12 cellular contexts compared by ENCODE assay signal in the genomic region with DNA sequence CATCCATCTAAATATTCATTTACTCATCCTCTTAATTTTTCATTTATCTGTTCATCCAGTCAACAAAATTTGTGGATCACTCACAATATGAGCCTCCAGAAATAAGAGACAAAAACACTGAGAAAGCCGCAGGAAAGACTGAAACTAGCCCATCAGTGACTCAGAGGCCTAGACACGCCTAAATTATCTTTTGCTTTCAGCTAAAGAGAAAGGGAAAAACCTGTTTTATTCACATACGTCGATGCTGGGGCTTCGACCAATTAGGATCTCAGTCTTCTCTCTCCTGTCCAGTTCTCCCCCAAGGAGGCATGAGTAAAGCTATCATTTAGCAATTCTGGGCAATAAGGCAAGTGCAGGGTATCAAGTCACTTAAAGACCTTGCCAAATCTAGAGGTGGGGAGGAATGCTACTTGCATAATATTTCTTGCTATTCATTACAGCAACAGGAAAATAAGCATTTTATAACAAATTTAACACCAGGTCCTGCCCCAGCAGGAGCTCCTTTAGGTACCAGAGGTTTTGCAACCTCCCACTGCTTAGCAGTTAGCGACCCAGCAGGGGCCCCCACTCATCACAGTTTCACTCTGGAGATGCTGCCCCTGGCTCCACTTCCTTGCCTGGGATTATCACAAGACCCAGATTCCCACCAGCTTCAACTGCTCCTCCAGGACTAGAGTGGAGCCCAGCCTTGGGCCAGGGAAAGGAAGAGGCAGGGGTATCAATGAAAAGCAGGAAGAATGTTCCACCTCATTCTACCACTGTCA. TPM values are rescaled to one million over a fixed set of nuclear protein-coding genes. Genes with fewer than 3 reads are reported as not detected.
DNase-seq lines count a peak whose midpoint lies in the region; ATAC-seq and TF ChIP-seq lines count a peak whose summit lies in the region.
"Had no signal": no experiment of that assay in that cellular context is flagged by ENCODE, and none has a peak within 500 bp of the region (broad histone marks: within the 10 kb centered on the region; RNA-seq: fewer than 3 reads in every experiment).

No MANE protein-coding gene starts in this region.

- no peaks in the 10 kb centered on the region for H3K4me1 Mint-ChIP-seq in activated CD8-positive, alpha-beta T cell treated with anti-CD3 and anti-CD28 coated beads for 36 hours (ENCODE audit: low read depth)
- no peaks in the 10 kb centered on the region for H3K4me1 Mint-ChIP-seq in activated CD8-positive, alpha-beta T cell treated with anti-CD3 and anti-CD28 coated beads, Interleukin-2, amount 10 ng/mL, durations not matched to agents 7 days and 5 days (ENCODE audit: low read depth)
- no peaks in the 10 kb centered on the region for H3K4me1 Mint-ChIP-seq in activated T-helper 17 cell treated with anti-CD3 and anti-CD28 coated beads, Interleukin-2, amount 50 U/mL, for 72 hours
- no peaks in the 10 kb centered on the region for H3K4me1 Mint-ChIP-seq in stimulated activated effector memory CD8-positive, alpha-beta T cell treated with anti-CD3 and anti-CD28 coated beads, Interleukin-12 subunit alpha, Interleukin-12 subunit beta, amount 100 ng/mL, for 72 hours

- intact Hi-C loops in activated CD8-positive, alpha-beta T cell treated with anti-CD3 and anti-CD28 coated beads for 36 hours (cut with micrococcal nuclease) = no loop called here

- no peaks in the 10 kb centered on the region for H3K27me3 Mint-ChIP-seq in activated CD8-positive, alpha-beta T cell treated with anti-CD3 and anti-CD28 coated beads for 36 hours
- peaks cover 4% of the 10 kb centered on the region for H3K27me3 Mint-ChIP-seq in activated CD8-positive, alpha-beta T cell treated with anti-CD3 and anti-CD28 coated beads, Interleukin-2, amount 10 ng/mL, durations not matched to agents 7 days and 5 days (ENCODE audit: low read depth)
- H3K27me3 Mint-ChIP-seq in activated T-helper 17 cell treated with anti-CD3 and anti-CD28 coated beads, Interleukin-2, amount 50 U/mL, for 72 hours = peaks cover 4% of the 10 kb centered on the region

- H3K4me3 ChIP-seq in BE2C (ENCODE audit: low read depth, low read length) = no peak overlapping the region
- H3K4me3 ChIP-seq: vagina had no signal

- H3K27ac Mint-ChIP-seq in activated CD8-positive, alpha-beta T cell treated with anti-CD3 and anti-CD28 coated beads for 36 hours = no peak overlapping the region
- no peak overlapping the region for H3K27ac Mint-ChIP-seq in activated CD8-positive, alpha-beta T cell treated with anti-CD3 and anti-CD28 coated beads, Interleukin-2, amount 10 ng/mL, durations not matched to agents 7 days and 5 days
- no peak overlapping the region for H3K27ac Mint-ChIP-seq in activated T-helper 17 cell treated with anti-CD3 and anti-CD28 coated beads, Interleukin-2, amount 50 U/mL, for 72 hours
- no peak overlapping the region for H3K27ac Mint-ChIP-seq in stimulated activated effector memory CD8-positive, alpha-beta T cell treated with anti-CD3 and anti-CD28 coated beads, Interleukin-12 subunit alpha, Interleukin-12 subunit beta, amount 100 ng/mL, for 72 hours
- H3K27ac Mint-ChIP-seq: nephron progenitor cell had no signal

- no peaks in the 10 kb centered on the region for H3K27me3 ChIP-seq in BE2C
- H3K27me3 ChIP-seq: vagina had no signal

- POLR2A ChIA-PET in activated CD8-positive, alpha-beta T cell treated with anti-CD3 and anti-CD28 coated beads for 36 hours (lab: Charles Lee) = no interaction called here
- POLR2A ChIA-PET in activated CD8-positive, alpha-beta T cell treated with anti-CD3 and anti-CD28 coated beads, Interleukin-2, amount 10 ng/mL, durations not matched to agents 7 days and 5 days (lab: Charles Lee) = no interaction called here

- no peaks in the 10 kb centered on the region for H3K36me3 ChIP-seq in BE2C
- H3K36me3 ChIP-seq: vagina had no signal

- no peak overlapping the region for H3K4me3 Mint-ChIP-seq in activated CD8-positive, alpha-beta T cell treated with anti-CD3 and anti-CD28 coated beads for 36 hours
- H3K4me3 Mint-ChIP-seq in activated CD8-positive, alpha-beta T cell treated with anti-CD3 and anti-CD28 coated beads, Interleukin-2, amount 10 ng/mL, durations not matched to agents 7 days and 5 days = no peak overlapping the region
- no peak overlapping the region for H3K4me3 Mint-ChIP-seq in activated T-helper 17 cell treated with anti-CD3 and anti-CD28 coated beads, Interleukin-2, amount 50 U/mL, for 72 hours
- H3K4me3 Mint-ChIP-seq in stimulated activated effector memory CD8-positive, alpha-beta T cell treated with anti-CD3 and anti-CD28 coated beads, Interleukin-12 subunit alpha, Interleukin-12 subunit beta, amount 100 ng/mL, for 72 hours = no peak overlapping the region
- H3K4me3 Mint-ChIP-seq: nephron progenitor cell had no signal

- H3K9me3 ChIP-seq in BE2C = no peaks in the 10 kb centered on the region; the same call in 1 of the 2 replicates
- H3K9me3 ChIP-seq: vagina had no signal

- ATAC-seq in activated CD8-positive, alpha-beta T cell treated with anti-CD3 and anti-CD28 coated beads for 36 hours = peak; percentile 62
- ATAC-seq in activated CD8-positive, alpha-beta T cell treated with anti-CD3 and anti-CD28 coated beads, Interleukin-2, amount 10 ng/mL, durations not matched to agents 7 days and 5 days = no peak
- ATAC-seq in HG02798 (IDR thresholded peaks at IDR 0.05; ENCODE audit: poor library complexity, unreplicated experiment) (peak; percentile 71), GM18873 (IDR thresholded peaks at IDR 0.05; ENCODE audit: low FRiP score, unreplicated experiment) (no peak)
- peak; percentile 95 for ATAC-seq in activated T-helper 17 cell treated with anti-CD3 and anti-CD28 coated beads, Interleukin-2, amount 50 U/mL, for 72 hours (replicated peaks)
- ATAC-seq in stimulated activated effector memory CD8-positive, alpha-beta T cell treated with anti-CD3 and anti-CD28 coated beads, Interleukin-12 subunit alpha, Interleukin-12 subunit beta, amount 100 ng/mL, for 72 hours = peak; percentile 76

- no peaks in the 10 kb centered on the region for H3K4me1 ChIP-seq in BE2C
- H3K4me1 ChIP-seq: vagina had no signal

- no peak for TF ChIP-seq CTCF in activated CD8-positive, alpha-beta T cell treated with anti-CD3 and anti-CD28 coated beads for 36 hours (IDR thresholded peaks at IDR 0.05)
- TF ChIP-seq CTCF in BE2C (IDR thresholded peaks at IDR 0.05; ENCODE audit: low read depth, low read length) = no peak

- peaks cover 9% of the 10 kb centered on the region for H3K9me3 Mint-ChIP-seq in activated CD8-positive, alpha-beta T cell treated with anti-CD3 and anti-CD28 coated beads for 36 hours
- H3K9me3 Mint-ChIP-seq in activated CD8-positive, alpha-beta T cell treated with anti-CD3 and anti-CD28 coated beads, Interleukin-2, amount 10 ng/mL, durations not matched to agents 7 days and 5 days (ENCODE audit: insufficient read depth) = peaks cover 11% of the 10 kb centered on the region
- H3K9me3 Mint-ChIP-seq in activated T-helper 17 cell treated with anti-CD3 and anti-CD28 coated beads, Interleukin-2, amount 50 U/mL, for 72 hours = peaks cover 7% of the 10 kb centered on the region
- peaks cover 3% of the 10 kb centered on the region for H3K9me3 Mint-ChIP-seq in stimulated activated effector memory CD8-positive, alpha-beta T cell treated with anti-CD3 and anti-CD28 coated beads, Interleukin-12 subunit alpha, Interleukin-12 subunit beta, amount 100 ng/mL, for 72 hours

- CTCF ChIA-PET in activated CD8-positive, alpha-beta T cell treated with anti-CD3 and anti-CD28 coated beads for 36 hours (lab: Charles Lee) = interaction anchor here (1.2 kb wide), 1 partner anchor 208 kb away, joined by 4 read pairs; no protein-coding TSS in a partner anchor
- CTCF ChIA-PET in activated CD8-positive, alpha-beta T cell treated with anti-CD3 and anti-CD28 coated beads, Interleukin-2, amount 10 ng/mL, durations not matched to agents 7 days and 5 days (lab: Charles Lee) = interaction anchor here (0.8 kb wide), 1 partner anchor 132 kb away, joined by 3 read pairs; no protein-coding TSS in a partner anchor

- DNase-seq in activated CD8-positive, alpha-beta T cell treated with anti-CD3 and anti-CD28 coated beads for 36 hours = peak; percentile 22
- no peak for DNase-seq in activated CD8-positive, alpha-beta T cell treated with anti-CD3 and anti-CD28 coated beads, Interleukin-2, amount 10 ng/mL, durations not matched to agents 7 days and 5 days
- no peak for DNase-seq in stimulated activated effector memory CD8-positive, alpha-beta T cell treated with anti-CD3 and anti-CD28 coated beads, Interleukin-12 subunit alpha, Interleukin-12 subunit beta, amount 100 ng/mL, for 72 hours (ENCODE audit: low spot score in 2 of 2)
- DNase-seq in BE2C = no peak
- DNase-seq in DMS153 treated with DMSO at 0.1 percent for 48 hours (lab: John Stamatoyannopoulos, UW; ENCODE audit: unreplicated experiment) = no peak
- DNase-seq: hippocampal formation; nephron progenitor cell; stimulated activated CD4-positive, alpha-beta T cell treated with anti-CD3 and anti-CD28 coated beads, Interleukin-2, amount 100 ng/mL, for 24 hours had no signal

- H3K36me3 Mint-ChIP-seq in activated CD8-positive, alpha-beta T cell treated with anti-CD3 and anti-CD28 coated beads for 36 hours (ENCODE audit: low read depth) = peaks cover under 1% of the 10 kb centered on the region
- H3K36me3 Mint-ChIP-seq in activated CD8-positive, alpha-beta T cell treated with anti-CD3 and anti-CD28 coated beads, Interleukin-2, amount 10 ng/mL, durations not matched to agents 7 days and 5 days (ENCODE audit: low read depth) = peaks cover 1% of the 10 kb centered on the region
- no peaks in the 10 kb centered on the region for H3K36me3 Mint-ChIP-seq in activated T-helper 17 cell treated with anti-CD3 and anti-CD28 coated beads, Interleukin-2, amount 50 U/mL, for 72 hours (ENCODE audit: low read depth)
- H3K36me3 Mint-ChIP-seq in stimulated activated effector memory CD8-positive, alpha-beta T cell treated with anti-CD3 and anti-CD28 coated beads, Interleukin-12 subunit alpha, Interleukin-12 subunit beta, amount 100 ng/mL, for 72 hours = no peaks in the 10 kb centered on the region

RNA-seq across cellular contexts. Expression of a gene that starts 30.1 kb away (rescaled TPM):
- total RNA-seq in activated CD8-positive, alpha-beta T cell treated with anti-CD3 and anti-CD28 coated beads for 36 hours = 10 to 100 TPM; 12.2 to 17.5 TPM
- 10 to 100 TPM; 20.0 to 22.2 TPM for total RNA-seq in activated CD8-positive, alpha-beta T cell treated with anti-CD3 and anti-CD28 coated beads, Interleukin-2, amount 10 ng/mL, durations not matched to agents 7 days and 5 days
- total RNA-seq in activated T-helper 17 cell treated with anti-CD3 and anti-CD28 coated beads, Interleukin-2, amount 50 U/mL, for 72 hours = 10 to 100 TPM in 1 of 2 donors, 1 to 10 TPM in 1; 8.6 to 18.0 TPM
- polyA plus RNA-seq in BE2C (2012; ENCODE audit: insufficient read depth, insufficient read length, low read depth) = 0.34 TPM

Comparison
In these comparisons a context has a peak if more than half of its experiments do, and no peak if none do; other contexts are left out.
1. ATAC-seq: peak in activated CD8-positive, alpha-beta T cell treated with anti-CD3 and anti-CD28 coated beads for 36 hours (single experiment), HG02798 (single experiment), activated T-helper 17 cell treated with anti-CD3 and anti-CD28 coated beads, Interleukin-2, amount 50 U/mL, for 72 hours (single experiment) and stimulated activated effector memory CD8-positive, alpha-beta T cell treated with anti-CD3 and anti-CD28 coated beads, Interleukin-12 subunit alpha, Interleukin-12 subunit beta, amount 100 ng/mL, for 72 hours (single experiment); none in activated CD8-positive, alpha-beta T cell treated with anti-CD3 and anti-CD28 coated beads, Interleukin-2, amount 10 ng/mL, durations not matched to agents 7 days and 5 days (single experiment) and GM18873 (single experiment).